In the genomic region with DNA sequence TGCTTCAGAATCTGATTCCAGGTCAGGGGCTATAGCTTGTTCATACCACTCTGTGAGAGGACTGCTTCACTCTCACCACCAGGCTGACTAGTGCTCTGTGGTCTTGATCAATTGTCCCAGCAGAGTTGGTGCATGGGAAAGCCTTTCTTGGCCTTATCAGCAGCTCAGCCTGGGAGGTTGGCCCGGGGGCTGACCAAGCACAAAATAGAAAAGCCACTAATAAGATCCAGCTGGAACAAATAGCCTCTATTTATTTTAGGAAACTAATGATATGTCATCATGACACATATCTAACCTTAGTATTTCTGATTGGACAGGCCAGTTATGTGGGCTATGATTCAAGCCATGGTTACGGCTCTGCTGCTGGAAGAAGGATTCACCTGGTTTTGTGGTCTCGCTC, we compare ENCODE assay signal across 1 cellular context.
TF ChIP-seq lines count a peak whose summit lies in the region.

No MANE protein-coding gene starts in this region.

TF ChIP-seq in IMR-90, 13 proteins besides CTCF, POLR2A, EP300 and RAD21:
- peak; percentile 56 for TF ChIP-seq NFE2L2 (IDR thresholded peaks at IDR 0.05; ENCODE audit: low read depth, low read length)
- TF ChIP-seq FOS (IDR thresholded peaks at IDR 0.05; ENCODE audit: low read depth, low read length), result 0 out of 2 replicates have a peak, but pooled peaks have one; percentile 30
- TF ChIP-seq MAZ (IDR thresholded peaks at IDR 0.05; ENCODE audit: borderline replicate concordance, low read depth, low read length), result no peak
- TF ChIP-seq RCOR1 (IDR thresholded peaks at IDR 0.05; ENCODE audit: insufficient replicate concordance, low read length), result no peak
- no peak for TF ChIP-seq MXI1 (IDR thresholded peaks at IDR 0.05; ENCODE audit: borderline replicate concordance, low read depth, low read length)
- TF ChIP-seq BHLHE40 (IDR thresholded peaks at IDR 0.05; ENCODE audit: low read depth, low read length), result no peak
- TF ChIP-seq MAFK (IDR thresholded peaks at IDR 0.05; ENCODE audit: low read depth, low read length), result peak; percentile 70
- peak; percentile 38; the same call in 1 of the 2 replicates for TF ChIP-seq SMC3 (IDR thresholded peaks at IDR 0.05; ENCODE audit: low read depth, low read length)
- peak; percentile 28; the same call in 1 of the 2 replicates for TF ChIP-seq CEBPB (IDR thresholded peaks at IDR 0.05; ENCODE audit: low read depth, low read length)
- no peak for TF ChIP-seq ELK1 (IDR thresholded peaks at IDR 0.05; ENCODE audit: borderline replicate concordance, low read depth, low read length)
- TF ChIP-seq CHD1 (IDR thresholded peaks at IDR 0.05; ENCODE audit: low read depth, low read length), result no peak
- no peak for TF ChIP-seq USF2 (IDR thresholded peaks at IDR 0.05; ENCODE audit: low read depth, low read length)
- no peak for TF ChIP-seq RFX5 (IDR thresholded peaks at IDR 0.05; ENCODE audit: low read depth, low read length)
